ENCODE assay signal across 10 cellular contexts in the genomic region with DNA sequence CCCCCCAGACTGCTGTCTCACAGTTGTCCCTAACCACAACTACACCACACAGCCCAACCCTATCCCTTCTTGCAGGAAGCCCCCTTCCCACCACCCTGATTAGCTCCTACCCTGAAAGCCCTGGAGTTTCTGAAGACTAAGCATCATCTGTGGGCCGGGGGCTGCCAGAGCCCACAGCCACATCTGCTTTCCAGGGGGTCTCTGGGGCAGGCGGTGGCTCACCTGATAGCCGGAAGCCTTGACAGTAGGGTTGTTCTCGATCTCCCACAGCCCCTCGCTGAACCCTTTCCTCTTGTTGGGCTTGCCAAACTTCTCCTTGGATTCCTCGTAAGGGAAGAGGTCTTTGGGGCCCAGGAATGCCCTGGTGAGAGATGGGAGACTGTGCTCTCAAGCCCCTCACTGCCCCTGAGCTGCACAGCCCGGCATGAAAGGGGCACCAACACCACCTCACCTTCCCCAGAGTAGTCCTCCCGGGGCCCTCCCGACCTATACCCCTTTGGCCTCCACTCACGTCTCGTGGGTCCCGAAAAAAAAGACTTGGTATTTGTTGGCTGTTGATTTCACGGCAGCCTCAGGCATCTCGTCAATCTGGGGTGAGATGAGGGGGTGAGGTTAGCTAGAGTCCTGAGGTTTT. TPM values are rescaled to one million over a fixed set of nuclear protein-coding genes. Genes with fewer than 3 reads are reported as not detected.
DNase-seq lines count a peak whose midpoint lies in the region; TF ChIP-seq lines count a peak whose summit lies in the region.
"Had no signal": no experiment of that assay in that cellular context is flagged by ENCODE, and none has a peak within 500 bp of the region (broad histone marks: within the 10 kb centered on the region; RNA-seq: fewer than 3 reads in every experiment).

No MANE protein-coding gene starts in this region.

- CTCF ChIA-PET in activated CD4-positive, alpha-beta memory T cell treated with anti-CD3 and anti-CD28 coated beads, Interleukin-2, amount 10 ng/mL, durations not matched to agents 7 days and 5 days (lab: Charles Lee) = interaction anchor here (3.6 kb wide), 1 partner anchor 18 kb away, joined by 27 read pairs; a partner anchor contains a TSS

- TF ChIP-seq POLR2A in stomach (IDR thresholded peaks at IDR 0.05) = no peak

- no peak for DNase-seq in activated CD4-positive, alpha-beta T cell treated with anti-CD3 and anti-CD28 coated beads, Interleukin-2, amount 10 ng/mL, durations not matched to agents 24 days and 14 days
- no peak for DNase-seq in activated CD4-positive, alpha-beta T cell treated with anti-CD3 and anti-CD28 coated beads, Interleukin-2, amount 50 U/mL, for 4 hours
- no peak for DNase-seq in activated CD4-positive, alpha-beta memory T cell treated with anti-CD3 and anti-CD28 coated beads, Interleukin-2, amount 10 ng/mL, durations not matched to agents 7 days and 5 days
- no peak for DNase-seq in stomach
- DNase-seq in NCI-H446 treated with DMSO at 0.1 percent for 48 hours (lab: John Stamatoyannopoulos, UW) = no peak
- no peak for DNase-seq in foreskin fibroblast
- no peak for DNase-seq in T1000 (lab: John Stamatoyannopoulos, UW)
- DNase-seq: NK-92 treated with Interleukin-12 subunit alpha and Interleukin-12 subunit beta, amount 100 ng/mL, for 24 hours; stimulated activated CD4-positive, alpha-beta T cell treated with anti-CD3 and anti-CD28 coated beads, Interleukin-1b, Interleukin-23, amount 100 ng/mL, for 48 hours had no signal

- no peaks in the 10 kb centered on the region for H3K27me3 Mint-ChIP-seq in activated CD4-positive, alpha-beta T cell treated with anti-CD3 and anti-CD28 coated beads, Interleukin-2, amount 10 ng/mL, durations not matched to agents 24 days and 14 days
- no peaks in the 10 kb centered on the region for H3K27me3 Mint-ChIP-seq in activated CD4-positive, alpha-beta memory T cell treated with anti-CD3 and anti-CD28 coated beads, Interleukin-2, amount 10 ng/mL, durations not matched to agents 7 days and 5 days

- intact Hi-C loops in activated CD4-positive, alpha-beta T cell treated with anti-CD3 and anti-CD28 coated beads, Interleukin-2, amount 10 ng/mL, durations not matched to agents 24 days and 14 days (cut with micrococcal nuclease) = loop anchor here (5.0 kb wide), 1 partner anchor 72 kb away; a partner anchor contains a TSS
- intact Hi-C loops in stomach (cut with DNase I; ENCODE audit: low total_unique reads) = no loop called here

- H3K9me3 Mint-ChIP-seq in activated CD4-positive, alpha-beta T cell treated with anti-CD3 and anti-CD28 coated beads, Interleukin-2, amount 10 ng/mL, durations not matched to agents 24 days and 14 days = no peaks in the 10 kb centered on the region
- no peaks in the 10 kb centered on the region for H3K9me3 Mint-ChIP-seq in activated CD4-positive, alpha-beta memory T cell treated with anti-CD3 and anti-CD28 coated beads, Interleukin-2, amount 10 ng/mL, durations not matched to agents 7 days and 5 days

- H3K27ac ChIP-seq in iPS-20b (ENCODE audit: low read length) = peak overlapping the region; percentile 78
- H3K27ac ChIP-seq in stomach = peak overlapping the region in 3 of 5 donors; percentile 97 to 98 (median 98)

- WGBS in stomach, 5 donors = 74 to 82% (median 79%) methylated on average over 14 of the region's 14 CpGs

- H3K36me3 ChIP-seq in iPS-20b (ENCODE audit: insufficient read depth, low read depth, low read length) = peaks cover 44% of the 10 kb centered on the region
- H3K36me3 ChIP-seq in stomach = peaks cover 24 to 41% (median 35%) of the 10 kb centered on the region in 4 donors

- peaks cover 50% of the 10 kb centered on the region for H3K4me1 Mint-ChIP-seq in activated CD4-positive, alpha-beta T cell treated with anti-CD3 and anti-CD28 coated beads, Interleukin-2, amount 10 ng/mL, durations not matched to agents 24 days and 14 days
- peaks cover 89% of the 10 kb centered on the region for H3K4me1 Mint-ChIP-seq in activated CD4-positive, alpha-beta memory T cell treated with anti-CD3 and anti-CD28 coated beads, Interleukin-2, amount 10 ng/mL, durations not matched to agents 7 days and 5 days

- H3K9me3 ChIP-seq in iPS-20b (ENCODE audit: insufficient read depth, low read depth, low read length) = no peaks in the 10 kb centered on the region
- no peaks in the 10 kb centered on the region for H3K9me3 ChIP-seq in stomach

- H3K9ac ChIP-seq in iPS-20b (ENCODE audit: low read depth, low read length) = no peak overlapping the region; the same call in 1 of the 2 replicates

- H3K27me3 ChIP-seq in iPS-20b (ENCODE audit: insufficient read depth, low read length) (no peaks in the 10 kb centered on the region), stomach (no peaks in the 10 kb centered on the region)

- POLR2A ChIA-PET in activated CD4-positive, alpha-beta memory T cell treated with anti-CD3 and anti-CD28 coated beads, Interleukin-2, amount 10 ng/mL, durations not matched to agents 7 days and 5 days (lab: Charles Lee) = interaction anchor here (4.9 kb wide), 1 partner anchor 17 kb away, joined by 39 read pairs; a partner anchor contains a TSS

- TF ChIP-seq EP300 in stomach (IDR thresholded peaks at IDR 0.05) = no peak

- no peak for TF ChIP-seq CTCF in stomach (IDR thresholded peaks at IDR 0.05)
- no peak for TF ChIP-seq CTCF in foreskin fibroblast (IDR thresholded peaks at IDR 0.05; ENCODE audit: low read depth, low read length)

- H3K4me1 ChIP-seq in iPS-20b (ENCODE audit: insufficient read depth, low read length) = peaks cover 45% of the 10 kb centered on the region
- peaks cover 49 to 71% (median 69%) of the 10 kb centered on the region in 4 donors for H3K4me1 ChIP-seq in stomach

- peak overlapping the region; percentile 70 for H3K27ac Mint-ChIP-seq in activated CD4-positive, alpha-beta T cell treated with anti-CD3 and anti-CD28 coated beads, Interleukin-2, amount 10 ng/mL, durations not matched to agents 24 days and 14 days
- H3K27ac Mint-ChIP-seq in activated CD4-positive, alpha-beta memory T cell treated with anti-CD3 and anti-CD28 coated beads, Interleukin-2, amount 10 ng/mL, durations not matched to agents 7 days and 5 days = peak overlapping the region; percentile 86

- H3K4me3 ChIP-seq in iPS-20b (ENCODE audit: low read length) (no peak overlapping the region), stomach (no peak overlapping the region), foreskin fibroblast (ENCODE audit: low read depth in 1 of 2, low read length in 2 of 2) (no peak overlapping the region)

- H3K4me3 Mint-ChIP-seq in activated CD4-positive, alpha-beta T cell treated with anti-CD3 and anti-CD28 coated beads, Interleukin-2, amount 10 ng/mL, durations not matched to agents 24 days and 14 days = no peak overlapping the region
- H3K4me3 Mint-ChIP-seq in activated CD4-positive, alpha-beta memory T cell treated with anti-CD3 and anti-CD28 coated beads, Interleukin-2, amount 10 ng/mL, durations not matched to agents 7 days and 5 days = no peak overlapping the region

- peaks cover 69% of the 10 kb centered on the region for H3K36me3 Mint-ChIP-seq in activated CD4-positive, alpha-beta T cell treated with anti-CD3 and anti-CD28 coated beads, Interleukin-2, amount 10 ng/mL, durations not matched to agents 24 days and 14 days (ENCODE audit: low read depth)
- H3K36me3 Mint-ChIP-seq in activated CD4-positive, alpha-beta memory T cell treated with anti-CD3 and anti-CD28 coated beads, Interleukin-2, amount 10 ng/mL, durations not matched to agents 7 days and 5 days (ENCODE audit: low read depth) = peaks cover 74% of the 10 kb centered on the region

RNA-seq across cellular contexts. Expression of a gene that starts 4.0 kb away (rescaled TPM):
- 134 and 135 TPM in 2 replicates for total RNA-seq in activated CD4-positive, alpha-beta T cell treated with anti-CD3 and anti-CD28 coated beads, Interleukin-2, amount 10 ng/mL, durations not matched to agents 24 days and 14 days
- total RNA-seq in activated CD4-positive, alpha-beta memory T cell treated with anti-CD3 and anti-CD28 coated beads, Interleukin-2, amount 10 ng/mL, durations not matched to agents 7 days and 5 days = 10 to 100 TPM; 40.3 to 43.8 TPM
- total RNA-seq in stomach = 10 to 100 TPM; 15.6 to 56.8 (median 33.3) TPM
- polyA plus RNA-seq in stomach = 100 to 1,000 TPM in 2 of 3 donors, 10 to 100 TPM in 1; 91.6 to 113 (median 111) TPM

RNA-seq across cellular contexts. Expression of a gene that starts 6.6 kb away (rescaled TPM):
- total RNA-seq in activated CD4-positive, alpha-beta T cell treated with anti-CD3 and anti-CD28 coated beads, Interleukin-2, amount 10 ng/mL, durations not matched to agents 24 days and 14 days = 360 and 367 TPM in 2 replicates
- 100 to 1,000 TPM; 222 to 229 TPM for total RNA-seq in activated CD4-positive, alpha-beta memory T cell treated with anti-CD3 and anti-CD28 coated beads, Interleukin-2, amount 10 ng/mL, durations not matched to agents 7 days and 5 days
- total RNA-seq in stomach = 100 to 1,000 TPM in 4 of 5 donors, 10 to 100 TPM in 1; 81.7 to 214 (median 163) TPM
- 100 to 1,000 TPM; 114 to 165 (median 144) TPM for polyA plus RNA-seq in stomach

RNA-seq across cellular contexts. Expression of a gene that starts 16.3 kb away (rescaled TPM):
- 75.4 and 83.1 TPM in 2 replicates for total RNA-seq in activated CD4-positive, alpha-beta T cell treated with anti-CD3 and anti-CD28 coated beads, Interleukin-2, amount 10 ng/mL, durations not matched to agents 24 days and 14 days
- total RNA-seq in activated CD4-positive, alpha-beta memory T cell treated with anti-CD3 and anti-CD28 coated beads, Interleukin-2, amount 10 ng/mL, durations not matched to agents 7 days and 5 days = 10 to 100 TPM; 42.0 to 43.3 TPM
- total RNA-seq in stomach = 10 to 100 TPM in 3 of 5 donors, 1 to 10 TPM in 2; 4.5 to 65.5 (median 24.3) TPM
- polyA plus RNA-seq in stomach = 10 to 100 TPM in 2 of 3 donors, 1 to 10 TPM in 1; 7.5 to 12.3 (median 11.0) TPM

RNA-seq across cellular contexts. Expression of a gene that starts 16.6 kb away (rescaled TPM):
- total RNA-seq in activated CD4-positive, alpha-beta T cell treated with anti-CD3 and anti-CD28 coated beads, Interleukin-2, amount 10 ng/mL, durations not matched to agents 24 days and 14 days = 35.9 and 40.5 TPM in 2 replicates
- 10 to 100 TPM; 40.3 to 44.3 TPM for total RNA-seq in activated CD4-positive, alpha-beta memory T cell treated with anti-CD3 and anti-CD28 coated beads, Interleukin-2, amount 10 ng/mL, durations not matched to agents 7 days and 5 days
- total RNA-seq in stomach = 10 to 100 TPM; 15.2 to 90.2 (median 72.4) TPM
- polyA plus RNA-seq in stomach = 10 to 100 TPM; 31.0 to 50.2 (median 43.5) TPM

RNA-seq across cellular contexts. Expression of a gene that starts 22.4 kb away (rescaled TPM):
- total RNA-seq in activated CD4-positive, alpha-beta T cell treated with anti-CD3 and anti-CD28 coated beads, Interleukin-2, amount 10 ng/mL, durations not matched to agents 24 days and 14 days = 106 and 120 TPM in 2 replicates
- total RNA-seq in activated CD4-positive, alpha-beta memory T cell treated with anti-CD3 and anti-CD28 coated beads, Interleukin-2, amount 10 ng/mL, durations not matched to agents 7 days and 5 days = 10 to 100 TPM; 61.6 to 74.1 TPM
- total RNA-seq in stomach = 10 to 100 TPM; 24.0 to 93.0 (median 76.4) TPM
- 10 to 100 TPM; 39.1 to 41.9 (median 40.1) TPM for polyA plus RNA-seq in stomach
